ENCODE assay signal across 1 cellular context in genomic region chr3:60746043-60746638, GRCh38.
TF ChIP-seq lines count a peak whose summit lies in the region.

No MANE protein-coding gene starts in this region.

TF ChIP-seq in neural cell, 6 proteins besides CTCF, POLR2A, EP300 and RAD21 (continued from another document):
- no peak for TF ChIP-seq REST (IDR thresholded peaks at IDR 0.05; ENCODE audit: borderline replicate concordance)
- TF ChIP-seq TAF1 (IDR thresholded peaks at IDR 0.05; ENCODE audit: low read depth), result no peak
- no peak for TF ChIP-seq POLR2AphosphoS5 (IDR thresholded peaks at IDR 0.05)
